In genomic region chr20:47149939-47150338, GRCh38 we compare ENCODE assay signal across 1 cellular context.
TF ChIP-seq lines count a peak whose summit lies in the region.

No MANE protein-coding gene starts in this region.

TF ChIP-seq in HepG2, 621 proteins besides CTCF, POLR2A, EP300 and RAD21 (continued from another document):
- TF ChIP-seq, protein P1, sequence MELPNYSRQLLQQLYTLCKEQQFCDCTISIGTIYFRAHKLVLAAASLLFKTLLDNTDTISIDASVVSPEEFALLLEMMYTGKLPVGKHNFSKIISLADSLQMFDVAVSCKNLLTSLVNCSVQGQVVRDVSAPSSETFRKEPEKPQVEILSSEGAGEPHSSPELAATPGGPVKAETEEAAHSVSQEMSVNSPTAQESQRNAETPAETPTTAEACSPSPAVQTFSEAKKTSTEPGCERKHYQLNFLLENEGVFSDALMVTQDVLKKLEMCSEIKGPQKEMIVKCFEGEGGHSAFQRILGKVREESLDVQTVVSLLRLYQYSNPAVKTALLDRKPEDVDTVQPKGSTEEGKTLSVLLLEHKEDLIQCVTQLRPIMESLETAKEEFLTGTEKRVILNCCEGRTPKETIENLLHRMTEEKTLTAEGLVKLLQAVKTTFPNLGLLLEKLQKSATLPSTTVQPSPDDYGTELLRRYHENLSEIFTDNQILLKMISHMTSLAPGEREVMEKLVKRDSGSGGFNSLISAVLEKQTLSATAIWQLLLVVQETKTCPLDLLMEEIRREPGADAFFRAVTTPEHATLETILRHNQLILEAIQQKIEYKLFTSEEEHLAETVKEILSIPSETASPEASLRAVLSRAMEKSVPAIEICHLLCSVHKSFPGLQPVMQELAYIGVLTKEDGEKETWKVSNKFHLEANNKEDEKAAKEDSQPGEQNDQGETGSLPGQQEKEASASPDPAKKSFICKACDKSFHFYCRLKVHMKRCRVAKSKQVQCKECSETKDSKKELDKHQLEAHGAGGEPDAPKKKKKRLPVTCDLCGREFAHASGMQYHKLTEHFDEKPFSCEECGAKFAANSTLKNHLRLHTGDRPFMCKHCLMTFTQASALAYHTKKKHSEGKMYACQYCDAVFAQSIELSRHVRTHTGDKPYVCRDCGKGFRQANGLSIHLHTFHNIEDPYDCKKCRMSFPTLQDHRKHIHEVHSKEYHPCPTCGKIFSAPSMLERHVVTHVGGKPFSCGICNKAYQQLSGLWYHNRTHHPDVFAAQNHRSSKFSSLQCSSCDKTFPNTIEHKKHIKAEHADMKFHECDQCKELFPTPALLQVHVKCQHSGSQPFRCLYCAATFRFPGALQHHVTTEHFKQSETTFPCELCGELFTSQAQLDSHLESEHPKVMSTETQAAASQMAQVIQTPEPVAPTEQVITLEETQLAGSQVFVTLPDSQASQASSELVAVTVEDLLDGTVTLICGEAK (IDR thresholded peaks at IDR 0.05), result no peak
- TF ChIP-seq, protein P1 (CRISPR knock-in tag; IDR thresholded peaks at IDR 0.05), result 0 out of 2 replicates have a peak, but pooled peaks have one; percentile 4
- TF ChIP-seq, protein P2, sequence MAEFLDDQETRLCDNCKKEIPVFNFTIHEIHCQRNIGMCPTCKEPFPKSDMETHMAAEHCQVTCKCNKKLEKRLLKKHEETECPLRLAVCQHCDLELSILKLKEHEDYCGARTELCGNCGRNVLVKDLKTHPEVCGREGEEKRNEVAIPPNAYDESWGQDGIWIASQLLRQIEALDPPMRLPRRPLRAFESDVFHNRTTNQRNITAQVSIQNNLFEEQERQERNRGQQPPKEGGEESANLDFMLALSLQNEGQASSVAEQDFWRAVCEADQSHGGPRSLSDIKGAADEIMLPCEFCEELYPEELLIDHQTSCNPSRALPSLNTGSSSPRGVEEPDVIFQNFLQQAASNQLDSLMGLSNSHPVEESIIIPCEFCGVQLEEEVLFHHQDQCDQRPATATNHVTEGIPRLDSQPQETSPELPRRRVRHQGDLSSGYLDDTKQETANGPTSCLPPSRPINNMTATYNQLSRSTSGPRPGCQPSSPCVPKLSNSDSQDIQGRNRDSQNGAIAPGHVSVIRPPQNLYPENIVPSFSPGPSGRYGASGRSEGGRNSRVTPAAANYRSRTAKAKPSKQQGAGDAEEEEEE (CRISPR knock-in tag; IDR thresholded peaks at IDR 0.05; ENCODE audit: borderline replicate concordance), result no peak
- TF ChIP-seq ZNF451 (CRISPR knock-in tag; IDR thresholded peaks at IDR 0.05) (no peak), CREB1 (IDR thresholded peaks at IDR 0.05) (0 out of 2 replicates have a peak, but pooled peaks have one; percentile 56), CREB1 (CRISPR knock-in tag; IDR thresholded peaks at IDR 0.05) (no peak), ZNF280B (CRISPR knock-in tag; IDR thresholded peaks at IDR 0.05; ENCODE audit: borderline replicate concordance) (peak; percentile 13; the same call in 1 of the 2 replicates), FLYWCH1 (CRISPR knock-in tag; IDR thresholded peaks at IDR 0.05) (no peak), UBTF (CRISPR knock-in tag; IDR thresholded peaks at IDR 0.05) (no peak), ZNF646 (CRISPR knock-in tag; IDR thresholded peaks at IDR 0.05) (no peak), ZNF605 (CRISPR knock-in tag; IDR thresholded peaks at IDR 0.05) (no peak), FOXK1 (CRISPR knock-in tag; IDR thresholded peaks at IDR 0.05; ENCODE audit: borderline replicate concordance, low read depth) (no peak), SMC3 (IDR thresholded peaks at IDR 0.05; ENCODE audit: low read length) (no peak)
- TF ChIP-seq, protein P3, sequence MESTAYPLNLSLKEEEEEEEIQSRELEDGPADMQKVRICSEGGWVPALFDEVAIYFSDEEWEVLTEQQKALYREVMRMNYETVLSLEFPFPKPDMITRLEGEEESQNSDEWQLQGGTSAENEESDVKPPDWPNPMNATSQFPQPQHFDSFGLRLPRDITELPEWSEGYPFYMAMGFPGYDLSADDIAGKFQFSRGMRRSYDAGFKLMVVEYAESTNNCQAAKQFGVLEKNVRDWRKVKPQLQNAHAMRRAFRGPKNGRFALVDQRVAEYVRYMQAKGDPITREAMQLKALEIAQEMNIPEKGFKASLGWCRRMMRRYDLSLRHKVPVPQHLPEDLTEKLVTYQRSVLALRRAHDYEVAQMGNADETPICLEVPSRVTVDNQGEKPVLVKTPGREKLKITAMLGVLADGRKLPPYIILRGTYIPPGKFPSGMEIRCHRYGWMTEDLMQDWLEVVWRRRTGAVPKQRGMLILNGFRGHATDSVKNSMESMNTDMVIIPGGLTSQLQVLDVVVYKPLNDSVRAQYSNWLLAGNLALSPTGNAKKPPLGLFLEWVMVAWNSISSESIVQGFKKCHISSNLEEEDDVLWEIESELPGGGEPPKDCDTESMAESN (CRISPR knock-in tag; conservative IDR thresholded peaks at IDR 0.05), result no peak
